ENCODE assay signal across 13 cellular contexts in the genomic region with DNA sequence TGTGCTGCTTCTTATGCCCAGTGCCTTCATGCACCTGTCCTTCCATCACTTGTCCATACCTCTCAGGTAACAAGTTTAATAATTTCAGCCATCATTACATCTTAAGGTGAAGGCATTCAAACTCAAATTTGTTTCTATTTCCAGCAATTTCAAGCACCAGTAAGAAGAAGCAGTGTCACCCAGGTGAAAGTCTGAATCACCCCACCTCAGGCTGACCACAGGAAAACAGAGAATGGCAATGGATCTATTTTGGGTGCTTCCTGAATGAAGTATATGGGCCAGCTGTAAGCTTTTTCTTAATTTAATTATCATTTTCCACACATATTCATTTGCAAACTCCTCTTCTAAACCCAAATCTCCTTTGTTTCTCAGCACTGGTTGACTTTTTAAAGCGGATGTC.
DNase-seq lines count a peak whose midpoint lies in the region; TF ChIP-seq lines count a peak whose summit lies in the region.
"Had no signal": no experiment of that assay in that cellular context is flagged by ENCODE, and none has a peak within 500 bp of the region (broad histone marks: within the 10 kb centered on the region; RNA-seq: fewer than 3 reads in every experiment).

No MANE protein-coding gene starts in this region.

- no peak overlapping the region for H3K4me3 ChIP-seq in esophagus muscularis mucosa
- H3K4me3 ChIP-seq: GM23338 had no signal

- peaks cover 0 to 7% (median 0%) of the 10 kb centered on the region in 4 donors for H3K4me1 ChIP-seq in esophagus muscularis mucosa

- peak; percentile 2 for DNase-seq in NCI-H1105 treated with DMSO at 0.1 percent for 48 hours (lab: John Stamatoyannopoulos, UW)
- no peak for DNase-seq in NCI-H1105 (lab: John Stamatoyannopoulos, UW)
- DNase-seq in SHP77 treated with DMSO at 0.1 percent for 48 hours (lab: John Stamatoyannopoulos, UW) = peak; percentile 3
- no peak for DNase-seq in SHP77 (lab: John Stamatoyannopoulos, UW)
- DNase-seq in esophagus muscularis mucosa (ENCODE audit: extremely low spot score) = peak; percentile 39
- no peak for DNase-seq in RPMI8226
- DNase-seq: C1 segment of cervical spinal cord; Calu3; CD4-positive, alpha-beta memory T cell; COR-L47; DND-41; H9 had no signal

- peaks cover 0 to 9% (median 0%) of the 10 kb centered on the region in 4 donors for H3K27me3 ChIP-seq in esophagus muscularis mucosa

- H3K9me3 ChIP-seq in esophagus muscularis mucosa = no peaks in the 10 kb centered on the region

- no peak overlapping the region for H3K27ac ChIP-seq in esophagus muscularis mucosa (replicated peaks in 1 of 4)

- no peak for TF ChIP-seq POLR2A in esophagus muscularis mucosa (IDR thresholded peaks at IDR 0.05; ENCODE audit: low read depth)

- intact Hi-C loops in esophagus muscularis mucosa (cut with DNase I) = no loop called here

- 83% methylated on average over 1 of the region's 1 CpG for WGBS in esophagus muscularis mucosa

- no peaks in the 10 kb centered on the region for H3K36me3 ChIP-seq in esophagus muscularis mucosa

- TF ChIP-seq CTCF in esophagus muscularis mucosa (IDR thresholded peaks at IDR 0.05) = no peak

- TF ChIP-seq EP300 in esophagus muscularis mucosa (IDR thresholded peaks at IDR 0.05) = no peak

Comparison
In these comparisons a context has a peak if more than half of its experiments do, and no peak if none do; other contexts are left out.
1. DNase-seq: peak in NCI-H1105 treated with DMSO at 0.1 percent for 48 hours (single experiment), SHP77 treated with DMSO at 0.1 percent for 48 hours (single experiment) and esophagus muscularis mucosa (single experiment); none in NCI-H1105 (single experiment), SHP77 (0 of 2) and RPMI8226 (single experiment).